2 cellular contexts compared by ENCODE assay signal in the genomic region with DNA sequence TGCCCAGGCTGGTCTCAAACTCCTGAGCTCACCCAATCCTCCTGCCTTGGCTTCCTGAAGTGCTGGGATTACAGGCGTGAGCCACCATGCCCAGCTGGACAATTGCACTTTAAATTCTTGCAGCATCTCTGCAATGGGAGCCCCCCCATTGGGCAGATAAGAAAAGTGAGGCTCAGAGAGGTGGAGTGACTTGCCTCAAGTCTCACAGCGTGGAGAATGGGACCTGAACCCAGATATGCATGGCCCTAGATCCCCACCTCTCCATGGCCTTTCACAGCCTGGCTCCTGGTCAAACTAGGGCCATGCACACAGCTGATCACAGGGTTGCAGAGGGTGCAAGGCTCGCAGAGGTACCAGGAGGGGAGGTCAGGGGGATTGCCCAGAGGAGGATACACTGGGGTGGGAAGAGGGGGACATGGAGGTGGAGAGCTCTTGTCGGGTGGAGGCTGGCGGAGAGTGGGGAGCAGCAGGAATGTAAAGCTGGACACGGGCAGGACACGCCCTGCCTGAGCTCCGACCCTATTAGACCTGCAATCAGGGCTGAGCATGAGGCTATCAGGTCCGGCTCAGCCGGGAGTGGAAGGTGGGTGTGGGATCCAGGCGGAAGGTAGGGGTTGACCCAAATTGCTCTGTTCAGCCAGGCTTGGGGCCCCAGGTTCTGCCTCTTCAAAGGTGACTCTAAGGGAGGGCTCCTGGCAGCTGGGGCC.
A peak's percentile ranks its signal among the peaks of the same experiment; 100 is the strongest.
TF ChIP-seq lines count a peak whose summit lies in the region.

No MANE protein-coding gene starts in this region.

TF ChIP-seq in IMR-90, 13 proteins besides CTCF, POLR2A, EP300 and RAD21:
- TF ChIP-seq RCOR1 (IDR thresholded peaks at IDR 0.05; ENCODE audit: insufficient replicate concordance, low read length): no peak
- no peak for TF ChIP-seq NFE2L2 (IDR thresholded peaks at IDR 0.05; ENCODE audit: low read depth, low read length)
- TF ChIP-seq RFX5 (IDR thresholded peaks at IDR 0.05; ENCODE audit: low read depth, low read length): no peak
- TF ChIP-seq, protein P1, sequence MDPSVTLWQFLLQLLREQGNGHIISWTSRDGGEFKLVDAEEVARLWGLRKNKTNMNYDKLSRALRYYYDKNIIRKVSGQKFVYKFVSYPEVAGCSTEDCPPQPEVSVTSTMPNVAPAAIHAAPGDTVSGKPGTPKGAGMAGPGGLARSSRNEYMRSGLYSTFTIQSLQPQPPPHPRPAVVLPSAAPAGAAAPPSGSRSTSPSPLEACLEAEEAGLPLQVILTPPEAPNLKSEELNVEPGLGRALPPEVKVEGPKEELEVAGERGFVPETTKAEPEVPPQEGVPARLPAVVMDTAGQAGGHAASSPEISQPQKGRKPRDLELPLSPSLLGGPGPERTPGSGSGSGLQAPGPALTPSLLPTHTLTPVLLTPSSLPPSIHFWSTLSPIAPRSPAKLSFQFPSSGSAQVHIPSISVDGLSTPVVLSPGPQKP (IDR thresholded peaks at IDR 0.05; ENCODE audit: borderline replicate concordance, low read depth, low read length): no peak
- no peak for TF ChIP-seq BHLHE40 (IDR thresholded peaks at IDR 0.05; ENCODE audit: low read depth, low read length)
- TF ChIP-seq MAFK (IDR thresholded peaks at IDR 0.05; ENCODE audit: low read depth, low read length): no peak
- no peak for TF ChIP-seq MXI1 (IDR thresholded peaks at IDR 0.05; ENCODE audit: borderline replicate concordance, low read depth, low read length)
- TF ChIP-seq USF2 (IDR thresholded peaks at IDR 0.05; ENCODE audit: low read depth, low read length): no peak
- TF ChIP-seq CEBPB (IDR thresholded peaks at IDR 0.05; ENCODE audit: low read depth, low read length): no peak
- TF ChIP-seq FOS (IDR thresholded peaks at IDR 0.05; ENCODE audit: low read depth, low read length): no peak
- TF ChIP-seq CHD1 (IDR thresholded peaks at IDR 0.05; ENCODE audit: low read depth, low read length): no peak
- TF ChIP-seq MAZ (IDR thresholded peaks at IDR 0.05; ENCODE audit: borderline replicate concordance, low read depth, low read length): no peak
- no peak for TF ChIP-seq SMC3 (IDR thresholded peaks at IDR 0.05; ENCODE audit: low read depth, low read length)

TF ChIP-seq in K562, 482 proteins besides CTCF, POLR2A, EP300 and RAD21:
- no peak for TF ChIP-seq HMG20A (CRISPR knock-in tag; conservative IDR thresholded peaks at IDR 0.05)
- 0 out of 2 replicates have a peak, but pooled peaks have one; percentile 35 for TF ChIP-seq BCOR (IDR thresholded peaks at IDR 0.05)
